Comparison of ENCODE assay signal across 27 cellular contexts in the genomic region with DNA sequence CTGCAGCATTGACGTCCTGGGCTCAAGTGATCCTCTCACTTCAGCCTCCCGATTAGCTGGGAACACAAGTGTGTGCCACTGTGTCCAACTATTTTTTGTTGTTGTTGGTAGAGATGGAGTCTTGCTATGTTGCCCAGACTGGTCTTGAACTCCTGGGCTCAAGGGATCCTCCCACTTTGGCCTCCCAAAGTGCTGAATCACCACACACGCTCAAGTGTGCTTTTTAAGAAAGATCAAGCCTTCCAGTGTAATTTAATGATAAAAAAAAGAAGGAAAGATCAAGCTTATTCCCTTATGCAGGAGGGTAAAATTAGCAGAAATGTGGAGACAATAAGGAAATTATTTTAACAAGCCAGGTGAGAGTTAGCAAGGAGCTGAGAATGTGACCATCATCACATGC.
"Had no signal": no experiment of that assay in that cellular context is flagged by ENCODE, and none has a peak within 500 bp of the region (broad histone marks: within the 10 kb centered on the region; RNA-seq: fewer than 3 reads in every experiment).

No MANE protein-coding gene starts in this region.

- H3K4me1 ChIP-seq: stomach, suprapubic skin, testis, thyroid gland, tibial artery, tibial nerve, transverse colon, upper lobe of left lung, upper lobe of right lung, uterus, vagina had no signal

- DNase-seq: stimulated activated CD4-positive, alpha-beta T cell treated with anti-CD3 and anti-CD28 coated beads, Interleukin-2, amount 100 ng/mL, for 48 hours; stimulated activated CD4-positive, alpha-beta T cell treated with anti-CD3 and anti-CD28 coated beads, Interleukin-4, amount 100 ng/mL, for 1 hour; stimulated activated CD4-positive, alpha-beta T cell treated with anti-CD3 and anti-CD28 coated beads, Interleukin-4, amount 100 ng/mL, for 24 hours; stimulated activated CD4-positive, alpha-beta T cell treated with anti-CD3 and anti-CD28 coated beads, Interleukin-4, amount 100 ng/mL, for 4 hours; stimulated activated CD8-positive, alpha-beta memory T cell treated with anti-CD3 and anti-CD28 coated beads, Interleukin-4, amount 100 ng/mL, for 48 hours; stimulated activated naive B cell treated with anti-CD40 and anti-IgM and Interleukin-4, amounts not matched to agents 10 μg/mL and 1 μg/mL and 100 μg/mL, for 72 hours; stimulated activated naive CD4-positive, alpha-beta T cell; stimulated activated naive CD4-positive, alpha-beta T cell treated with Interleukin-2 at 50 U/mL for 16 hours; stimulated activated naive CD8-positive, alpha-beta T cell treated with anti-CD3 and anti-CD28 coated beads, Interleukin-15, amount 100 ng/mL, for 72 hours; stimulated activated naive CD8-positive, alpha-beta T cell treated with anti-CD3 and anti-CD28 coated beads, Interleukin-15, Interleukin-2, amounts not matched to agents 100 U/mL and 50 U/mL, for 24 hours; stomach; substantia nigra; testis; thyroid gland; tibial artery; transverse colon; trophoblast cell; upper lobe of left lung; upper lobe of right lung; uterus had no signal

- H3K27me3 ChIP-seq: stomach, suprapubic skin, testis, thyroid gland, tibial artery, tibial nerve, transverse colon, upper lobe of left lung, upper lobe of right lung, uterus, vagina had no signal

- H3K4me3 ChIP-seq: stomach, suprapubic skin, testis, thoracic aorta, thyroid gland, tibial artery, tibial nerve, transverse colon, upper lobe of left lung, upper lobe of right lung, uterus, vagina had no signal

- H3K27ac ChIP-seq: stomach, suprapubic skin, testis, thoracic aorta, thyroid gland, tibial artery, tibial nerve, transverse colon, upper lobe of left lung, upper lobe of right lung, uterus, vagina had no signal

- FAIRE-seq: urothelium cell line had no signal

- H3K9me3 ChIP-seq: stomach, suprapubic skin, testis, thoracic aorta, thyroid gland, tibial artery, tibial nerve, transverse colon, upper lobe of left lung, upper lobe of right lung, uterus, vagina had no signal

- H3K36me3 ChIP-seq: stomach, suprapubic skin, thoracic aorta, thyroid gland, tibial artery, tibial nerve, transverse colon, upper lobe of left lung, upper lobe of right lung, uterus, vagina had no signal

- ATAC-seq: stimulated activated effector memory CD8-positive, alpha-beta T cell treated with anti-CD3 and anti-CD28 coated beads, Interleukin-12 subunit alpha, Interleukin-12 subunit beta, amount 100 ng/mL, for 72 hours; stimulated activated memory B cell treated with anti-CD40 and anti-IgM and Interleukin-4, amounts not matched to agents 10 μg/mL and 1 μg/mL and 100 μg/mL, for 72 hours; stimulated activated naive B cell treated with anti-CD40 and anti-IgM and Interleukin-4, amounts not matched to agents 10 μg/mL and 1 μg/mL and 100 μg/mL, for 72 hours; stimulated activated naive CD8-positive, alpha-beta T cell treated with anti-CD3 and anti-CD28 coated beads, Interleukin-15, amount 100 ng/mL, for 72 hours; stimulated activated naive CD8-positive, alpha-beta T cell treated with anti-CD3 and anti-CD28 coated beads, Interleukin-15, Interleukin-2, amounts not matched to agents 100 U/mL and 50 U/mL, for 24 hours; upper lobe of right lung had no signal
